Comparison of ENCODE assay signal across 19 cellular contexts in the genomic region with DNA sequence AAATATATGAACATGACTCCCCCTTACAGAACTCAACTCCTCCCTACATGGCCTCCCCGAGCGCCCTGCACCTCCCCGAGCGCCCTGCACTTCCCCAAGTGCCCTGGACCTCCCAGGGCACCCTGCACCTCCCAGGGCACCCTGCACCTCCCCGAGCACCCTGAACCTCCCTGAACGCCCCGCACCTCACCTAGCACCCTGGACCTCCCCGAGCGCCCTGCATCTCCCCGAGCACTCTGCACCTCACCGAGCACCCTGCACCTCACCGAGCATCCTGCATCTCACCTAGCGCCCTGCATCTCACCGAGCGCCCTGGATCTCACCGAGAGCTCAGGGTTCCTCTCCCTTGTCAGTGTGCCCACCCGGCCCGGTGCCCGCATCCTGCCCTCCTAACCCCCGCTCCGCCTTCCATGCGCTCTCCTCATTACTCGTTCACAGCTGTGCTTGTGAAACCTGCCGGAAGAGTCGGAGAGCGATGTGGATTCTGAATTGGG.
"Had no signal": no experiment of that assay in that cellular context is flagged by ENCODE, and none has a peak within 500 bp of the region (broad histone marks: within the 10 kb centered on the region; RNA-seq: fewer than 3 reads in every experiment).

No MANE protein-coding gene starts in this region.

- H3K4me3 Mint-ChIP-seq: activated CD4-positive, alpha-beta T cell treated with anti-CD3 and anti-CD28 coated beads, Interleukin-2, amount 10 ng/mL, durations not matched to agents 7 days and 5 days; activated CD8-positive, alpha-beta T cell treated with anti-CD3 and anti-CD28 coated beads for 36 hours; activated naive CD4-positive, alpha-beta T cell treated with anti-CD3 and anti-CD28 coated beads, Interleukin-2, amount 10 ng/mL, durations not matched to agents 7 days and 5 days; activated naive CD8-positive, alpha-beta T cell treated with anti-CD3 and anti-CD28 coated beads, Interleukin-2, amount 50 U/mL, for 24 hours; activated T-cell treated with anti-CD3 and anti-CD28 coated beads, Interleukin-2, amount 50 U/mL, for 4 hours; endodermal cell; nephron progenitor cell; stimulated activated naive CD8-positive, alpha-beta T cell treated with anti-CD3 and anti-CD28 coated beads, Interleukin-15, Interleukin-2, amounts not matched to agents 100 ng/mL and 50 ng/mL, for 24 hours had no signal

- H3K36me3 ChIP-seq: esophagus squamous epithelium, gastrocnemius medialis, left ventricle myocardium inferior, spleen, tibial nerve had no signal

- DNase-seq: activated CD4-positive, CD25-positive, alpha-beta regulatory T cell treated with anti-CD3 and anti-CD28 coated beads, Interleukin-2, amount 50 U/mL, for 72 hours; activated naive CD4-positive, alpha-beta T cell treated with anti-CD3 and anti-CD28 coated beads, Interleukin-2, amount 10 ng/mL, durations not matched to agents 7 days and 5 days; activated T-cell treated with anti-CD3 and anti-CD28 coated beads, Interleukin-2, amount 50 U/mL, for 4 hours; cerebellar nuclear complex; esophagus squamous epithelium; gastrocnemius medialis; hippocampal formation; left ventricle myocardium inferior; mammary epithelial cell had no signal

- H3K4me3 ChIP-seq: coronary artery, esophagus squamous epithelium, left ventricle myocardium inferior, spleen, tibial nerve had no signal

- H3K27me3 Mint-ChIP-seq: activated CD4-positive, alpha-beta T cell treated with anti-CD3 and anti-CD28 coated beads, Interleukin-2, amount 10 ng/mL, durations not matched to agents 7 days and 5 days had no signal

- H3K27ac ChIP-seq: coronary artery, esophagus squamous epithelium, gastrocnemius medialis, left ventricle myocardium inferior, spleen, tibial nerve, VCaP had no signal

- H3K4me1 ChIP-seq: tibial nerve had no signal

- H3K9me3 Mint-ChIP-seq: activated CD4-positive, alpha-beta T cell treated with anti-CD3 and anti-CD28 coated beads, Interleukin-2, amount 10 ng/mL, durations not matched to agents 7 days and 5 days; activated CD8-positive, alpha-beta T cell treated with anti-CD3 and anti-CD28 coated beads for 36 hours; activated naive CD4-positive, alpha-beta T cell treated with anti-CD3 and anti-CD28 coated beads, Interleukin-2, amount 10 ng/mL, durations not matched to agents 7 days and 5 days; activated naive CD8-positive, alpha-beta T cell treated with anti-CD3 and anti-CD28 coated beads, Interleukin-2, amount 50 U/mL, for 24 hours; activated T-cell treated with anti-CD3 and anti-CD28 coated beads, Interleukin-2, amount 50 U/mL, for 4 hours; endodermal cell; stimulated activated naive CD8-positive, alpha-beta T cell treated with anti-CD3 and anti-CD28 coated beads, Interleukin-15, Interleukin-2, amounts not matched to agents 100 ng/mL and 50 ng/mL, for 24 hours had no signal

- H3K4me1 Mint-ChIP-seq: activated naive CD4-positive, alpha-beta T cell treated with anti-CD3 and anti-CD28 coated beads, Interleukin-2, amount 10 ng/mL, durations not matched to agents 7 days and 5 days; activated naive CD8-positive, alpha-beta T cell treated with anti-CD3 and anti-CD28 coated beads, Interleukin-2, amount 50 U/mL, for 24 hours; endodermal cell had no signal

- H3K36me3 Mint-ChIP-seq: activated naive CD4-positive, alpha-beta T cell treated with anti-CD3 and anti-CD28 coated beads, Interleukin-2, amount 10 ng/mL, durations not matched to agents 7 days and 5 days had no signal

- H3K27ac Mint-ChIP-seq: activated CD4-positive, alpha-beta T cell treated with anti-CD3 and anti-CD28 coated beads, Interleukin-2, amount 10 ng/mL, durations not matched to agents 7 days and 5 days; activated CD8-positive, alpha-beta T cell treated with anti-CD3 and anti-CD28 coated beads for 36 hours; activated naive CD4-positive, alpha-beta T cell treated with anti-CD3 and anti-CD28 coated beads, Interleukin-2, amount 10 ng/mL, durations not matched to agents 7 days and 5 days; activated naive CD8-positive, alpha-beta T cell treated with anti-CD3 and anti-CD28 coated beads, Interleukin-2, amount 50 U/mL, for 24 hours; endodermal cell; nephron progenitor cell; stimulated activated naive CD8-positive, alpha-beta T cell treated with anti-CD3 and anti-CD28 coated beads, Interleukin-15, Interleukin-2, amounts not matched to agents 100 ng/mL and 50 ng/mL, for 24 hours had no signal

- H3K9me3 ChIP-seq: esophagus squamous epithelium, gastrocnemius medialis, spleen had no signal
